In the genomic region with DNA sequence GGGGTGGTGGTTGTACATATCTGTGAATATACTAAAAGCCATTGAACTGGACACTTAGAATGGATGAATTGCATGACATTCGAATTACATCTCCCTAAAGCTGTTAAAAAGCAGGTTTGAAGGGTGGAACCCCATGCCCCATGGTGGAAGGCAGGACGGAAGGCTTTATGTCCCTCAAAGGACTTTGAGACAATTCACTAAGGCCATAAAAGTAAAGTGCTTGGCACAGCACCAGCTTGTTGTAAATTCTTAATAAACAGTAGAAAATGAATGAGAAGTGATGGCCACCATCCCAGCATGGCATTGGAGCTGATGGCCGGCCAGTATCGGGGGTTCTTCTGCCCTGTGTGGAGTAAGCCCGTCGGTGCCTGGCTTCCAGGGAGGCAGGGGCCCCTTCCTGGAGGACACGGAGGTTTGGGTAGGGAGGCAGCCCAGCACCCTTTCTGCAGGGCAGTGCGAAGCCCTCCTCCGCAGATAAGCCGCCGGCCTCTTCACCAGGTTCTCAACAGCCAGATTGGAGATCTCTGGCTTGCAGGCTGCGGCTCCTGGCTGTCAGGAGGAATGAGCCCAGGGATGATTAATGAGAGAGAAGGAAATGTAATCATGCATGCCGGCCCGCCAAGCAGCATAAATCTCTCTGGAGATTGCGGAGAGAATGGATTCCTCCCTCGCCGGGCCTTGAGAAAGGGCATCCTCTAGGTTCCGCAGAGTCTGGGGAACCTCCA, we compare ENCODE assay signal across 12 cellular contexts.
DNase-seq lines count a peak whose midpoint lies in the region; ATAC-seq, FAIRE-seq and TF ChIP-seq lines count a peak whose summit lies in the region.
"Had no signal": no experiment of that assay in that cellular context is flagged by ENCODE, and none has a peak within 500 bp of the region (broad histone marks: within the 10 kb centered on the region; RNA-seq: fewer than 3 reads in every experiment).

No MANE protein-coding gene starts in this region.

- no peaks in the 10 kb centered on the region for H3K36me3 Mint-ChIP-seq in effector memory CD8-positive, alpha-beta T cell (ENCODE audit: insufficient read depth)
- H3K36me3 Mint-ChIP-seq: CD4-positive, CD25-positive, alpha-beta regulatory T cell had no signal

- peaks cover 0 to 5% of the 10 kb centered on the region in 2 donors for H3K9me3 Mint-ChIP-seq in effector memory CD8-positive, alpha-beta T cell
- H3K9me3 Mint-ChIP-seq: activated CD4-positive, alpha-beta T cell treated with anti-CD3 and anti-CD28 coated beads, Interleukin-2, amount 10 ng/mL, durations not matched to agents 7 days and 5 days had no signal

- H4K20me1 ChIP-seq in H1 (replicated peaks in 1 of 2; ENCODE audit: control insufficient read depth in 1 of 2, insufficient read depth in 2 of 2, low read length in 2 of 2), result no peaks in the 10 kb centered on the region

- H3K27ac ChIP-seq in H1 (ENCODE audit: low read depth, low read length) (no peak overlapping the region), neuronal stem cell (replicated peaks; ENCODE audit: low read length) (no peak overlapping the region)

- no peak overlapping the region for H2BK5ac ChIP-seq in H1 (ENCODE audit: low read depth, low read length)
- H2BK5ac ChIP-seq in neuronal stem cell (ENCODE audit: low read length), result no peak overlapping the region

- TF ChIP-seq RAD21 in H1 (IDR thresholded peaks at IDR 0.05 in 1 of 2, conservative IDR thresholded peaks at IDR 0.05 in 1 of 2; ENCODE audit: low read depth in 2 of 2, low read length in 2 of 2), result no peak

- no peaks in the 10 kb centered on the region for H3K36me3 ChIP-seq in H1 (ENCODE audit: control insufficient read depth in 2 of 4, insufficient read depth in 4 of 4, low read length in 3 of 4)
- H3K36me3 ChIP-seq in neuronal stem cell (replicated peaks in 1 of 2; ENCODE audit: control insufficient read depth in 2 of 2, insufficient read depth in 2 of 2, low read length in 2 of 2), result no peaks in the 10 kb centered on the region

- no peak for FAIRE-seq in H1 (lab: Jason Lieb, UNC)

- H3K4me3 Mint-ChIP-seq in effector memory CD8-positive, alpha-beta T cell, result no peak overlapping the region
- H3K4me3 Mint-ChIP-seq: activated CD4-positive, alpha-beta T cell treated with anti-CD3 and anti-CD28 coated beads, Interleukin-2, amount 10 ng/mL, durations not matched to agents 7 days and 5 days had no signal

- TF ChIP-seq EP300 in H1 (IDR thresholded peaks at IDR 0.05; ENCODE audit: borderline replicate concordance in 1 of 2, low read depth in 2 of 2, low read length in 2 of 2), result no peak

- POLR2A ChIA-PET in H1 (lab: Charles Lee; ENCODE audit: partially characterized antibody), result no interaction called here

- DNase-seq in Caki2 (ENCODE audit: low read depth) (peak; percentile 79), NCI-H226 (peak; percentile 98), H1 (ENCODE audit: low read depth in 1 of 2, low spot score in 2 of 2) (no peak), neuronal stem cell (ENCODE audit: low spot score) (no peak), SW 1271 (lab: John Stamatoyannopoulos, UW) (no peak), activated gamma-delta T cell (lab: John Stamatoyannopoulos, UW) (no peak)
- DNase-seq in effector CD4-positive, alpha-beta T cell, result no peak
- DNase-seq in effector memory CD8-positive, alpha-beta T cell, result no peak
- DNase-seq: activated CD4-positive, alpha-beta T cell treated with anti-CD3 and anti-CD28 coated beads, Interleukin-2, amount 10 ng/mL, durations not matched to agents 7 days and 5 days; CD4-positive, CD25-positive, alpha-beta regulatory T cell; islet precursor cell; NCI-H774 had no signal

- H3K23me2 ChIP-seq in H1 (ENCODE audit: low read depth, low read length), result no peaks in the 10 kb centered on the region

- no peak for TF ChIP-seq CTCF in H1 (IDR thresholded peaks at IDR 0.05; ENCODE audit: control extremely low read depth in 1 of 3, insufficient read depth in 1 of 3, low read depth in 1 of 3, low read length in 3 of 3)

- no peak overlapping the region for H3K23ac ChIP-seq in H1 (ENCODE audit: insufficient read length)
- peak overlapping the region; percentile 60 for H3K23ac ChIP-seq in neuronal stem cell (ENCODE audit: low read depth, low read length, poor library complexity)

- H3K27ac Mint-ChIP-seq in effector memory CD8-positive, alpha-beta T cell, result no peak overlapping the region
- H3K27ac Mint-ChIP-seq: activated CD4-positive, alpha-beta T cell treated with anti-CD3 and anti-CD28 coated beads, Interleukin-2, amount 10 ng/mL, durations not matched to agents 7 days and 5 days; CD4-positive, CD25-positive, alpha-beta regulatory T cell had no signal

- H4K91ac ChIP-seq in H1 (replicated peaks; ENCODE audit: insufficient read length, low read length) (no peak overlapping the region), neuronal stem cell (ENCODE audit: low read depth, low read length, poor library complexity) (no peak overlapping the region)

- H3K4ac ChIP-seq in H1 (replicated peaks; ENCODE audit: insufficient read length, low read depth, low read length) (no peak overlapping the region), neuronal stem cell (ENCODE audit: low read length) (no peak overlapping the region)

- no peaks in the 10 kb centered on the region for H3K4me1 Mint-ChIP-seq in effector memory CD8-positive, alpha-beta T cell (ENCODE audit: low read depth in 2 of 2)
- H3K4me1 Mint-ChIP-seq: activated CD4-positive, alpha-beta T cell treated with anti-CD3 and anti-CD28 coated beads, Interleukin-2, amount 10 ng/mL, durations not matched to agents 7 days and 5 days; CD4-positive, CD25-positive, alpha-beta regulatory T cell had no signal

- in situ Hi-C loops in Caki2 (cut with HindIII; ENCODE audit: low pct_unique_long_range_greater_than_20kb, low sequenced_read_pairs), result no loop called here

- H2BK12ac ChIP-seq in H1 (ENCODE audit: low read depth, low read length) (no peak overlapping the region), neuronal stem cell (ENCODE audit: low read length) (no peak overlapping the region)

- 97% methylated on average over 16 of the region's 18 CpGs; no CpG with 5 or more reads in 1 of the 2 experiments for WGBS in H1 (ENCODE audit: extremely low coverage in 1 of 2, insufficient coverage in 1 of 2, insufficient read length in 1 of 2, insufficient replicate concordance in 2 of 2, low coverage in 1 of 2, low lambda C conversion rate in 2 of 2, missing lambda C conversion rate in 1 of 2), 2 experiments
- no CpG with 5 or more reads among the region's 18 CpGs for whole genome bisulfite sequencing in neuronal stem cell (ENCODE audit: extremely low coverage in 2 of 2, insufficient read length in 2 of 2, insufficient replicate concordance in 1 of 2), 2 donors

- H3K27me3 ChIP-seq in H1 (replicated peaks in 1 of 4; ENCODE audit: control insufficient read depth in 3 of 4, extremely low read depth in 1 of 4, insufficient read depth in 3 of 4, low read length in 3 of 4), result no peaks in the 10 kb centered on the region
- no peaks in the 10 kb centered on the region for H3K27me3 ChIP-seq in neuronal stem cell (ENCODE audit: control insufficient read depth in 3 of 3, insufficient read depth in 3 of 3, low read depth in 1 of 3, low read length in 3 of 3)

- H3K4me2 ChIP-seq in H1 (ENCODE audit: insufficient read depth in 1 of 2, low read depth in 2 of 2, low read length in 2 of 2) (no peak overlapping the region), neuronal stem cell (ENCODE audit: insufficient read depth, low read length, poor library complexity, severe bottlenecking) (no peak overlapping the region)

- TF ChIP-seq POLR2A in H1 (IDR thresholded peaks at IDR 0.05; ENCODE audit: control extremely low read depth in 1 of 2, low read depth in 2 of 2, low read length in 2 of 2), result no peak

- H2BK15ac ChIP-seq in H1 (ENCODE audit: low read length) (no peak overlapping the region), neuronal stem cell (ENCODE audit: low read length) (no peak overlapping the region)

- H3K79me2 ChIP-seq in H1 (ENCODE audit: control insufficient read depth in 1 of 2, insufficient read depth in 2 of 2, low read length in 2 of 2), result no peaks in the 10 kb centered on the region

- H2BK20ac ChIP-seq in H1 (ENCODE audit: low read length), result no peak overlapping the region

- H3K4me3 ChIP-seq in H1 (ENCODE audit: extremely low read depth in 1 of 4, insufficient read depth in 2 of 4, low read depth in 3 of 4, low read length in 4 of 4), result no peak overlapping the region
- H3K4me3 ChIP-seq in neuronal stem cell (ENCODE audit: low read length in 2 of 2), result no peak overlapping the region

- H3K27me3 Mint-ChIP-seq in effector memory CD8-positive, alpha-beta T cell, result peaks cover 44 to 56% of the 10 kb centered on the region in 2 donors

- H2BK120ac ChIP-seq in H1 (replicated peaks; ENCODE audit: low read depth, low read length) (no peak overlapping the region), neuronal stem cell (ENCODE audit: low read depth, low read length) (no peak overlapping the region)

- H3K79me1 ChIP-seq in H1 (ENCODE audit: low read depth, low read length) (no peaks in the 10 kb centered on the region; the same call in 1 of the 2 replicates), neuronal stem cell (ENCODE audit: low read depth, low read length) (no peaks in the 10 kb centered on the region)

- CTCF ChIA-PET in H1 (lab: Charles Lee; ENCODE audit: partially characterized antibody), result interaction anchor here (1.1 to 1.3 kb wide), 2 partner anchors 23 to 137 kb away, joined by 3 read pairs; no protein-coding TSS in a partner anchor

- no peak overlapping the region for H4K5ac ChIP-seq in H1 (ENCODE audit: insufficient read length, low read depth, low read length)

- no peak for ATAC-seq in effector memory CD8-positive, alpha-beta T cell (replicated peaks)

- H4K8ac ChIP-seq in H1 (ENCODE audit: extremely low read depth, insufficient read depth, low read length), result peak overlapping the region; percentile 65; the same call in 1 of the 2 replicates
- H4K8ac ChIP-seq in neuronal stem cell (ENCODE audit: low read depth, low read length), result no peak overlapping the region

- peaks cover 0 to 4% (median 0%) of the 10 kb centered on the region in 4 experiments; a peak in 2 of 7 replicates for H3K4me1 ChIP-seq in H1 (replicated peaks in 1 of 4; ENCODE audit: control insufficient read depth in 3 of 4, insufficient read depth in 4 of 4, low read length in 3 of 4)
- H3K4me1 ChIP-seq in neuronal stem cell (ENCODE audit: control insufficient read depth in 2 of 2, insufficient read depth in 1 of 2, low read depth in 1 of 2, low read length in 2 of 2), result peaks cover 0 to 2% of the 10 kb centered on the region in 2 donors

- no peak overlapping the region for H3K56ac ChIP-seq in H1 (replicated peaks; ENCODE audit: insufficient read length, low read depth, low read length)

- H3K18ac ChIP-seq in H1 (ENCODE audit: extremely low read depth, low read length) (no peak overlapping the region), neuronal stem cell (ENCODE audit: low read length) (no peak overlapping the region)

- H3K9ac ChIP-seq in H1 (replicated peaks in 1 of 4; ENCODE audit: extremely low read depth in 1 of 4, low read depth in 3 of 4, low read length in 3 of 4), result no peak overlapping the region
- no peak overlapping the region for H3K9ac ChIP-seq in neuronal stem cell (ENCODE audit: low read depth, low read length, poor library complexity)

- H3K9me3 ChIP-seq in H1 (ENCODE audit: insufficient read depth in 2 of 2, low read depth in 1 of 2, low read length in 1 of 2) (peaks cover 7% of the 10 kb centered on the region in 2 experiments; a peak in 3 of 4 replicates), neuronal stem cell (replicated peaks in 1 of 2; ENCODE audit: control insufficient read depth in 2 of 2, insufficient read depth in 1 of 2, low read depth in 1 of 2, low read length in 2 of 2) (peaks cover 0 to 8% of the 10 kb centered on the region in 2 donors)

- no peak overlapping the region for H3K14ac ChIP-seq in H1 (ENCODE audit: insufficient read length)
- no peak overlapping the region for H3K14ac ChIP-seq in neuronal stem cell (ENCODE audit: low read length)

- no peak overlapping the region for H2AFZ ChIP-seq in H1 (ENCODE audit: low read length)
- no peak overlapping the region for H2AFZ ChIP-seq in neuronal stem cell (ENCODE audit: low read length)

- H2AK5ac ChIP-seq in H1 (ENCODE audit: low read depth, low read length) (no peak overlapping the region), neuronal stem cell (ENCODE audit: low read depth, low read length) (no peak overlapping the region)

Comparison
In these comparisons a context has a peak if more than half of its experiments do, and no peak if none do; other contexts are left out.
1. DNase-seq: peak in Caki2 (single experiment) and NCI-H226 (single experiment); none in H1 (0 of 2), neuronal stem cell (single experiment), effector CD4-positive, alpha-beta T cell (single experiment), effector memory CD8-positive, alpha-beta T cell (0 of 3), SW 1271 (0 of 2) and activated gamma-delta T cell (single experiment).